ENCODE assay signal across 19 cellular contexts in the genomic region with DNA sequence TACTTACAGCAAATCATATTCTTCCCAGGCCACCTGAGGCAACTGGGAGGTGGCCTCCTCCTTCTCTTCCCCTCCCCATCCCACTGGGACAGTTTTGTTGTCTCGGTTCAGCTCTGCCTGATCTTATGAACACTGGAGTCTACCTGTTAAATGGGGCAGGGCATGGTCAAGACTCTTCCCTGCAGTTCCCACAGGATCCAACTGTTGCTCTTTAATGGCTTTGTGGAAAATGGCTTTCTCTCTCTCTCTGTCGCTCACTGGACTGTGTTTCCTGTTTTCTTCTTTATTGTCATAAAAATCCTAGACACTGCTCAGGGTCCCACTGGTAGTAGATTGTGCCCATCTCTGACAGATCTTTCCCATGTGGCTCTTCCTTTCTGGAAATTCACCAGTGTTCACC. TPM values are rescaled to one million over a fixed set of nuclear protein-coding genes. Genes with fewer than 3 reads are reported as not detected.
DNase-seq lines count a peak whose midpoint lies in the region; ATAC-seq and TF ChIP-seq lines count a peak whose summit lies in the region.
"Had no signal": no experiment of that assay in that cellular context is flagged by ENCODE, and none has a peak within 500 bp of the region (broad histone marks: within the 10 kb centered on the region; RNA-seq: fewer than 3 reads in every experiment).

No MANE protein-coding gene starts in this region.

- no peak overlapping the region for H3K4me2 ChIP-seq in OCI-LY7 (ENCODE audit: low read length)
- H3K4me2 ChIP-seq: GM23338 had no signal

- H3K36me3 Mint-ChIP-seq in T-helper 1 cell treated with Interleukin-12 subunit alpha and Interleukin-12 subunit beta and Interleukin-4 antibody, amounts not matched to agents 30 μg/mL and 1 μg/mL, for 36 hours (ENCODE audit: low read depth): peaks cover 24% of the 10 kb centered on the region
- peaks cover 74% of the 10 kb centered on the region for H3K36me3 Mint-ChIP-seq in activated T-helper 2 cell treated with anti-CD3 and anti-CD28 coated beads, Interferon-gamma antibody, Interleukin-2, Interleukin-4, amounts not matched to agents 10 μg/mL and 5 μg/mL and 100 μg/mL, durations not matched to agents 14 hours and 24 hours and 36 hours (ENCODE audit: low read depth)
- peaks cover 58% of the 10 kb centered on the region for H3K36me3 Mint-ChIP-seq in stimulated activated effector memory CD8-positive, alpha-beta T cell treated with anti-CD3 and anti-CD28 coated beads, Interleukin-12 subunit alpha, Interleukin-12 subunit beta, amount 100 ng/mL, for 72 hours
- H3K36me3 Mint-ChIP-seq: CD4-positive, CD25-positive, alpha-beta regulatory T cell had no signal

- no peaks in the 10 kb centered on the region for H3K27me3 ChIP-seq in spleen (replicated peaks in 1 of 7)

- no peak for TF ChIP-seq CTCF in OCI-LY7 (conservative IDR thresholded peaks at IDR 0.05; ENCODE audit: low read length)
- TF ChIP-seq CTCF in spleen (IDR thresholded peaks at IDR 0.05 in 8 of 11, conservative IDR thresholded peaks at IDR 0.05 in 3 of 11): no peak

- H3K4me3 ChIP-seq in OCI-LY7 (ENCODE audit: low read depth, low read length, poor library complexity, severe bottlenecking) (no peak overlapping the region), spleen (no peak overlapping the region)
- H3K4me3 ChIP-seq: GM23338 had no signal

- H3K27ac Mint-ChIP-seq in T-helper 1 cell treated with Interleukin-12 subunit alpha and Interleukin-12 subunit beta and Interleukin-4 antibody, amounts not matched to agents 30 μg/mL and 1 μg/mL, for 36 hours: peak overlapping the region; percentile 26
- peak overlapping the region; percentile 68 for H3K27ac Mint-ChIP-seq in activated T-helper 2 cell treated with anti-CD3 and anti-CD28 coated beads, Interferon-gamma antibody, Interleukin-2, Interleukin-4, amounts not matched to agents 10 μg/mL and 5 μg/mL and 100 μg/mL, durations not matched to agents 14 hours and 24 hours and 36 hours
- peak overlapping the region; percentile 41 for H3K27ac Mint-ChIP-seq in stimulated activated effector memory CD8-positive, alpha-beta T cell treated with anti-CD3 and anti-CD28 coated beads, Interleukin-12 subunit alpha, Interleukin-12 subunit beta, amount 100 ng/mL, for 72 hours
- H3K27ac Mint-ChIP-seq: CD4-positive, CD25-positive, alpha-beta regulatory T cell; GM23338 had no signal

- POLR2A ChIA-PET in OCI-LY7 (lab: Charles Lee): no interaction called here

- no peak overlapping the region for H3K4me3 Mint-ChIP-seq in T-helper 1 cell treated with Interleukin-12 subunit alpha and Interleukin-12 subunit beta and Interleukin-4 antibody, amounts not matched to agents 30 μg/mL and 1 μg/mL, for 36 hours
- H3K4me3 Mint-ChIP-seq in activated T-helper 2 cell treated with anti-CD3 and anti-CD28 coated beads, Interferon-gamma antibody, Interleukin-2, Interleukin-4, amounts not matched to agents 10 μg/mL and 5 μg/mL and 100 μg/mL, durations not matched to agents 14 hours and 24 hours and 36 hours (ENCODE audit: low read depth): no peak overlapping the region
- no peak overlapping the region for H3K4me3 Mint-ChIP-seq in stimulated activated effector memory CD8-positive, alpha-beta T cell treated with anti-CD3 and anti-CD28 coated beads, Interleukin-12 subunit alpha, Interleukin-12 subunit beta, amount 100 ng/mL, for 72 hours
- H3K4me3 Mint-ChIP-seq: CD4-positive, CD25-positive, alpha-beta regulatory T cell; GM23338 had no signal

- H3K4me1 ChIP-seq in OCI-LY7 (ENCODE audit: insufficient read depth, low read length, poor library complexity, severe bottlenecking): no peaks in the 10 kb centered on the region
- H3K4me1 ChIP-seq in spleen: no peaks in the 10 kb centered on the region

- H3K9me3 Mint-ChIP-seq in T-helper 1 cell treated with Interleukin-12 subunit alpha and Interleukin-12 subunit beta and Interleukin-4 antibody, amounts not matched to agents 30 μg/mL and 1 μg/mL, for 36 hours: no peaks in the 10 kb centered on the region
- no peaks in the 10 kb centered on the region for H3K9me3 Mint-ChIP-seq in activated T-helper 2 cell treated with anti-CD3 and anti-CD28 coated beads, Interferon-gamma antibody, Interleukin-2, Interleukin-4, amounts not matched to agents 10 μg/mL and 5 μg/mL and 100 μg/mL, durations not matched to agents 14 hours and 24 hours and 36 hours
- H3K9me3 Mint-ChIP-seq in stimulated activated effector memory CD8-positive, alpha-beta T cell treated with anti-CD3 and anti-CD28 coated beads, Interleukin-12 subunit alpha, Interleukin-12 subunit beta, amount 100 ng/mL, for 72 hours: no peaks in the 10 kb centered on the region
- H3K9me3 Mint-ChIP-seq: GM23338 had no signal

- TF ChIP-seq POLR2A in spleen (IDR thresholded peaks at IDR 0.05): no peak

- H3K9me3 ChIP-seq in OCI-LY7 (ENCODE audit: low read length) (no peaks in the 10 kb centered on the region), spleen (no peaks in the 10 kb centered on the region)

- no peak for ATAC-seq in stimulated activated effector memory CD8-positive, alpha-beta T cell treated with anti-CD3 and anti-CD28 coated beads, Interleukin-12 subunit alpha, Interleukin-12 subunit beta, amount 100 ng/mL, for 72 hours
- ATAC-seq in GM21515 (IDR thresholded peaks at IDR 0.05; ENCODE audit: unreplicated experiment): no peak
- ATAC-seq: GM23338 had no signal

- DNase-seq in T-helper 1 cell: no peak
- DNase-seq in OCI-LY7 (ENCODE audit: low spot score): peak; percentile 4
- no peak for DNase-seq in activated T-helper 2 cell treated with anti-CD3 and anti-CD28 coated beads, Interferon-gamma antibody, Interleukin-2, Interleukin-4, amounts not matched to agents 10 μg/mL and 5 μg/mL and 100 μg/mL, durations not matched to agents 14 hours and 24 hours and 36 hours (ENCODE audit: low spot score)
- DNase-seq in stimulated activated effector memory CD8-positive, alpha-beta T cell treated with anti-CD3 and anti-CD28 coated beads, Interleukin-12 subunit alpha, Interleukin-12 subunit beta, amount 100 ng/mL, for 72 hours (ENCODE audit: low spot score in 2 of 2): no peak
- no peak for DNase-seq in spleen
- no peak for DNase-seq in stimulated activated naive CD4-positive, alpha-beta T cell treated with Interleukin-2 at 50 U/mL for 16 hours (lab: John Stamatoyannopoulos, UW)
- DNase-seq: Calu3; CD4-positive, CD25-positive, alpha-beta regulatory T cell; DMS 273 treated with DMSO at 0.1 percent for 48 hours; H7; IMR-90 had no signal

- no peaks in the 10 kb centered on the region for H3K36me3 ChIP-seq in OCI-LY7 (ENCODE audit: insufficient read depth, low read length)
- peaks cover 0 to 10% (median 0%) of the 10 kb centered on the region in 6 donors for H3K36me3 ChIP-seq in spleen

- H4K20me1 ChIP-seq in OCI-LY7 (ENCODE audit: insufficient read depth, low read length): no peaks in the 10 kb centered on the region

- H3K9me2 ChIP-seq in OCI-LY7 (ENCODE audit: insufficient read depth, low read length): no peaks in the 10 kb centered on the region

- no peaks in the 10 kb centered on the region for H3K79me2 ChIP-seq in OCI-LY7 (ENCODE audit: insufficient read depth, low read depth, low read length)

- H3K27ac ChIP-seq in OCI-LY7 (ENCODE audit: low read depth, low read length, poor library complexity, severe bottlenecking) (no peak overlapping the region), spleen (no peak overlapping the region)
- H3K27ac ChIP-seq: 22Rv1 had no signal

- intact Hi-C loops in OCI-LY7 (cut with micrococcal nuclease; ENCODE audit: unreplicated experiment) (no loop called here), spleen (cut with DNase I; ENCODE audit: low total_unique reads) (no loop called here)
- intact Hi-C loops in activated T-helper 2 cell treated with anti-CD3 and anti-CD28 coated beads, Interferon-gamma antibody, Interleukin-2, Interleukin-4, amounts not matched to agents 10 μg/mL and 5 μg/mL and 100 μg/mL, durations not matched to agents 14 hours and 24 hours and 36 hours (cut with micrococcal nuclease): no loop called here

- 70 to 96% (median 78%) methylated on average over 2 of the region's 2 CpGs for WGBS in spleen, 5 donors

- no peak overlapping the region for H2AFZ ChIP-seq in OCI-LY7 (ENCODE audit: low read length)
- H2AFZ ChIP-seq: GM23338 had no signal

- H3K27me3 Mint-ChIP-seq in T-helper 1 cell treated with Interleukin-12 subunit alpha and Interleukin-12 subunit beta and Interleukin-4 antibody, amounts not matched to agents 30 μg/mL and 1 μg/mL, for 36 hours (ENCODE audit: low read depth): no peaks in the 10 kb centered on the region
- no peaks in the 10 kb centered on the region for H3K27me3 Mint-ChIP-seq in activated T-helper 2 cell treated with anti-CD3 and anti-CD28 coated beads, Interferon-gamma antibody, Interleukin-2, Interleukin-4, amounts not matched to agents 10 μg/mL and 5 μg/mL and 100 μg/mL, durations not matched to agents 14 hours and 24 hours and 36 hours (ENCODE audit: low read depth)
- H3K27me3 Mint-ChIP-seq: CD4-positive, CD25-positive, alpha-beta regulatory T cell had no signal

- CTCF ChIA-PET in OCI-LY7 (lab: Charles Lee; ENCODE audit: unreplicated experiment): no interaction called here

- H3K4me1 Mint-ChIP-seq in T-helper 1 cell treated with Interleukin-12 subunit alpha and Interleukin-12 subunit beta and Interleukin-4 antibody, amounts not matched to agents 30 μg/mL and 1 μg/mL, for 36 hours (ENCODE audit: low read depth): peaks cover 2% of the 10 kb centered on the region
- H3K4me1 Mint-ChIP-seq in activated T-helper 2 cell treated with anti-CD3 and anti-CD28 coated beads, Interferon-gamma antibody, Interleukin-2, Interleukin-4, amounts not matched to agents 10 μg/mL and 5 μg/mL and 100 μg/mL, durations not matched to agents 14 hours and 24 hours and 36 hours (ENCODE audit: low read depth): peaks cover 20% of the 10 kb centered on the region
- H3K4me1 Mint-ChIP-seq in stimulated activated effector memory CD8-positive, alpha-beta T cell treated with anti-CD3 and anti-CD28 coated beads, Interleukin-12 subunit alpha, Interleukin-12 subunit beta, amount 100 ng/mL, for 72 hours: peaks cover 16% of the 10 kb centered on the region
- H3K4me1 Mint-ChIP-seq: CD4-positive, CD25-positive, alpha-beta regulatory T cell; GM23338 had no signal

- BruUV-seq in OCI-LY7 (replicated peaks; lab: Mats Ljungman, UMichigan): no TSS peak

RNA-seq across cellular contexts. Expression of a gene that starts 40.2 kb away (rescaled TPM):
- total RNA-seq in OCI-LY7 (2014; rRNA removed; shearing (Covaris generic)): not detected in 2 replicates
- not detected in 2 replicates for total RNA-seq in OCI-LY7 (2022)
- 99.5 TPM in 2 replicates for total RNA-seq in activated T-helper 2 cell treated with anti-CD3 and anti-CD28 coated beads, Interferon-gamma antibody, Interleukin-2, Interleukin-4, amounts not matched to agents 10 μg/mL and 5 μg/mL and 100 μg/mL, durations not matched to agents 14 hours and 24 hours and 36 hours
- total RNA-seq in spleen: 1 to 10 TPM in 2 of 7 donors, under 1 TPM in 4, not detected in 1; 0.19 to 1.3 (median 0.78) TPM
- under 1 TPM; 0.15 to 0.39 (median 0.19) TPM for polyA plus RNA-seq in spleen
- polyA plus RNA-seq: IMR-90 had no signal

RNA-seq across cellular contexts. Expression of a gene that starts 43.3 kb away (rescaled TPM):
- not detected in 2 replicates for total RNA-seq in OCI-LY7 (2014; rRNA removed; shearing (Covaris generic))
- total RNA-seq in OCI-LY7 (2022): not detected in 2 replicates
- total RNA-seq in activated T-helper 2 cell treated with anti-CD3 and anti-CD28 coated beads, Interferon-gamma antibody, Interleukin-2, Interleukin-4, amounts not matched to agents 10 μg/mL and 5 μg/mL and 100 μg/mL, durations not matched to agents 14 hours and 24 hours and 36 hours: 8.7 and 9.3 TPM in 2 replicates
- 1 to 10 TPM in 4 of 7 donors, under 1 TPM in 2, not detected in 1; 0.47 to 2.9 (median 1.8) TPM for total RNA-seq in spleen
- under 1 TPM in 1 of 3 donors, not detected in 2; 0.22 TPM for polyA plus RNA-seq in spleen
- total RNA-seq: A673, Calu3, Daoy, GM23338, H7, HT-29, IMR-90 had no signal
- polyA plus RNA-seq: BJ; CD4-positive, CD25-positive, alpha-beta regulatory T cell; GM23338; IMR-90 had no signal

Comparison
In these comparisons a context has a peak if more than half of its experiments do, and no peak if none do; other contexts are left out.
1. RNA of a gene that starts 40.2 kb away (total RNA-seq): 99.5 TPM in activated T-helper 2 cell treated with anti-CD3 and anti-CD28 coated beads, Interferon-gamma antibody, Interleukin-2, Interleukin-4, amounts not matched to agents 10 μg/mL and 5 μg/mL and 100 μg/mL, durations not matched to agents 14 hours and 24 hours and 36 hours; 0.19 to 1.3 TPM in spleen and not detected in OCI-LY7; every median in the first group is over 10 times any median in the second.
2. Peak in every context shown above with its lines, with median percentiles within 50 percentile points of each other: H3K27ac Mint-ChIP-seq.